Comparison of ENCODE assay signal across 22 cellular contexts in genomic region chr15:46644493-46645481, GRCh38.
DNase-seq lines count a peak whose midpoint lies in the region; ATAC-seq, FAIRE-seq and TF ChIP-seq lines count a peak whose summit lies in the region.
"Had no signal": no experiment of that assay in that cellular context is flagged by ENCODE, and none has a peak within 500 bp of the region (broad histone marks: within the 10 kb centered on the region; RNA-seq: fewer than 3 reads in every experiment).

No MANE protein-coding gene starts in this region.

- no TSS peak for BruUV-seq in GM12878 (replicated peaks; lab: Mats Ljungman, UMichigan)
- no TSS peak for BruUV-seq in Caco-2 (replicated peaks; lab: Mats Ljungman, UMichigan)

- H3K9ac ChIP-seq in GM12878 (ENCODE audit: control insufficient read depth, insufficient read depth, low read length) (no peak overlapping the region), parathyroid adenoma (no peak overlapping the region)

- no peak overlapping the region for H3K4me3 Mint-ChIP-seq in Caco-2 (ENCODE audit: unreplicated experiment)
- H3K4me3 Mint-ChIP-seq: activated CD4-positive, alpha-beta T cell treated with anti-CD3 and anti-CD28 coated beads, Interleukin-2, amount 10 ng/mL, durations not matched to agents 7 days and 5 days; activated naive CD4-positive, alpha-beta T cell treated with anti-CD3 and anti-CD28 coated beads for 36 hours; activated T-cell treated with anti-CD3 and anti-CD28 coated beads, Interleukin-2, amount 50 U/mL, for 72 hours; naive B cell; stimulated activated naive B cell treated with anti-CD40 and anti-IgM and Interleukin-4, amounts not matched to agents 10 μg/mL and 1 μg/mL and 100 μg/mL, for 72 hours; T-helper 1 cell treated with Interleukin-12 subunit alpha and Interleukin-12 subunit beta and Interleukin-4 antibody, amounts not matched to agents 30 μg/mL and 1 μg/mL, for 36 hours had no signal

- H3K36me3 Mint-ChIP-seq in Caco-2 (ENCODE audit: insufficient read depth, unreplicated experiment), result no peaks in the 10 kb centered on the region
- H3K36me3 Mint-ChIP-seq: naive B cell; stimulated activated naive B cell treated with anti-CD40 and anti-IgM and Interleukin-4, amounts not matched to agents 10 μg/mL and 1 μg/mL and 100 μg/mL, for 72 hours had no signal

- POLR2A ChIA-PET in GM12878 (lab: Charles Lee), result no interaction called here
- POLR2A ChIA-PET in Caco-2 (lab: Charles Lee), result no interaction called here

- H4K20me1 ChIP-seq in GM12878 (ENCODE audit: control insufficient read depth, insufficient read depth), result no peaks in the 10 kb centered on the region

- DNase-seq in NCI-H2029 (lab: John Stamatoyannopoulos, UW), result peak; percentile 0
- no peak for DNase-seq in NCI-H2029 treated with DMSO at 0.1 percent for 48 hours (lab: John Stamatoyannopoulos, UW)
- DNase-seq in NCI-H2171 (lab: John Stamatoyannopoulos, UW), result peak; percentile 66
- no peak for DNase-seq in GM12878 (ENCODE audit: low read depth, low spot score)
- DNase-seq in Caco-2, result no peak
- no peak for DNase-seq in LoVo (ENCODE audit: low spot score)
- DNase-seq in MG63, result no peak
- DNase-seq: activated CD4-positive, alpha-beta T cell treated with anti-CD3 and anti-CD28 coated beads, Interleukin-2, amount 10 ng/mL, durations not matched to agents 7 days and 5 days; activated naive CD4-positive, alpha-beta T cell treated with anti-CD3 and anti-CD28 coated beads for 36 hours; activated T-cell treated with anti-CD3 and anti-CD28 coated beads, Interleukin-2, amount 50 U/mL, for 72 hours; brain microvascular endothelial cell; effector CD4-positive, alpha-beta T cell; erythroblast; head of caudate nucleus; left lung; naive B cell; stimulated activated CD4-positive, alpha-beta T cell treated with anti-CD3 and anti-CD28 coated beads, Interleukin-4, amount 100 ng/mL, for 1 hour; stimulated activated naive B cell treated with anti-CD40 and anti-IgM and Interleukin-4, amounts not matched to agents 10 μg/mL and 1 μg/mL and 100 μg/mL, for 72 hours had no signal

- no peak overlapping the region for H3K27ac Mint-ChIP-seq in Caco-2 (ENCODE audit: unreplicated experiment)
- H3K27ac Mint-ChIP-seq: activated CD4-positive, alpha-beta T cell treated with anti-CD3 and anti-CD28 coated beads, Interleukin-2, amount 10 ng/mL, durations not matched to agents 7 days and 5 days; activated naive CD4-positive, alpha-beta T cell treated with anti-CD3 and anti-CD28 coated beads for 36 hours; activated T-cell treated with anti-CD3 and anti-CD28 coated beads, Interleukin-2, amount 50 U/mL, for 72 hours; naive B cell; stimulated activated naive B cell treated with anti-CD40 and anti-IgM and Interleukin-4, amounts not matched to agents 10 μg/mL and 1 μg/mL and 100 μg/mL, for 72 hours; T-helper 1 cell treated with Interleukin-12 subunit alpha and Interleukin-12 subunit beta and Interleukin-4 antibody, amounts not matched to agents 30 μg/mL and 1 μg/mL, for 36 hours had no signal

- TF ChIP-seq CTCF in GM12878 (IDR thresholded peaks at IDR 0.05 in 2 of 3, conservative IDR thresholded peaks at IDR 0.05 in 1 of 3; ENCODE audit: control insufficient read depth in 2 of 3, extremely low read depth in 1 of 3, insufficient read depth in 1 of 3, low read depth in 3 of 3, low read length in 3 of 3) (no peak), parathyroid adenoma (IDR thresholded peaks at IDR 0.05) (no peak), Caco-2 (IDR thresholded peaks at IDR 0.05; ENCODE audit: insufficient read depth in 1 of 2, low read depth in 1 of 2, low read length in 1 of 2, severe bottlenecking in 1 of 2, unreplicated experiment in 1 of 2) (no peak)

- H3K4me1 Mint-ChIP-seq in Caco-2 (ENCODE audit: low read depth, unreplicated experiment), result no peaks in the 10 kb centered on the region
- H3K4me1 Mint-ChIP-seq: activated CD4-positive, alpha-beta T cell treated with anti-CD3 and anti-CD28 coated beads, Interleukin-2, amount 10 ng/mL, durations not matched to agents 7 days and 5 days; naive B cell; stimulated activated naive B cell treated with anti-CD40 and anti-IgM and Interleukin-4, amounts not matched to agents 10 μg/mL and 1 μg/mL and 100 μg/mL, for 72 hours had no signal

- CTCF ChIA-PET in GM12878 (lab: Yijun Ruan, JAX), result no interaction called here
- CTCF ChIA-PET in Caco-2 (lab: Charles Lee), result no interaction called here

- TF ChIP-seq POLR2A in GM12878 (IDR thresholded peaks at IDR 0.05; ENCODE audit: low read depth, low read length), result no peak

- no peak overlapping the region for H3K4me2 ChIP-seq in GM12878 (ENCODE audit: control insufficient read depth, insufficient read depth)
- peak overlapping the region; percentile 35 for H3K4me2 ChIP-seq in parathyroid adenoma (ENCODE audit: low read length)
- H3K4me2 ChIP-seq: A549 had no signal

- no peak for FAIRE-seq in GM12878 (lab: Jason Lieb, UNC)
- FAIRE-seq: A549 had no signal

- no peaks in the 10 kb centered on the region for H3K9me3 ChIP-seq in GM12878 (replicated peaks; ENCODE audit: control insufficient read depth, insufficient read depth, low read length)
- H3K9me3 ChIP-seq in parathyroid adenoma (ENCODE audit: control insufficient read depth, low read length), result no peaks in the 10 kb centered on the region
- no peaks in the 10 kb centered on the region for H3K9me3 ChIP-seq in Caco-2
- no peaks in the 10 kb centered on the region for H3K9me3 ChIP-seq in MG63
- H3K9me3 ChIP-seq: A549, left lung, right atrium auricular region had no signal

- no peak for TF ChIP-seq RAD21 in GM12878 (IDR thresholded peaks at IDR 0.05; ENCODE audit: insufficient read depth, low read depth, low read length)

- H3K9me3 Mint-ChIP-seq in Caco-2 (ENCODE audit: unreplicated experiment), result no peaks in the 10 kb centered on the region

- H3K27ac ChIP-seq in GM12878 (ENCODE audit: control insufficient read depth, insufficient read depth) (no peak overlapping the region), parathyroid adenoma (no peak overlapping the region)
- H3K27ac ChIP-seq: A549, brain microvascular endothelial cell, left lung, right atrium auricular region had no signal

- 24% methylated on average over 4 of the region's 4 CpGs for WGBS in GM12878 (ENCODE audit: insufficient coverage, insufficient replicate concordance, low lambda C conversion rate, missing lambda C conversion rate)

- H2AFZ ChIP-seq in GM12878 (ENCODE audit: control insufficient read depth, low read depth, low read length) (no peak overlapping the region), parathyroid adenoma (no peak overlapping the region)

- no peak for TF ChIP-seq EP300 in GM12878 (IDR thresholded peaks at IDR 0.05; ENCODE audit: borderline replicate concordance in 1 of 2, control insufficient read depth in 1 of 2, low read depth in 2 of 2, low read length in 2 of 2)

- peak; percentile 63 for ATAC-seq in GM12878
- ATAC-seq: A549; activated T-cell treated with anti-CD3 and anti-CD28 coated beads, Interleukin-2, amount 50 U/mL, for 72 hours; left lung; stimulated activated naive B cell treated with anti-CD40 and anti-IgM and Interleukin-4, amounts not matched to agents 10 μg/mL and 1 μg/mL and 100 μg/mL, for 72 hours had no signal

- in situ Hi-C loops in GM12878 (cut with MboI), result no loop called here

- intact Hi-C loops in GM12878 (cut with micrococcal nuclease; ENCODE audit: unreplicated experiment), result no loop called here
- intact Hi-C loops in Caco-2 (cut with micrococcal nuclease; ENCODE audit: unreplicated experiment), result no loop called here

- H3K4me1 ChIP-seq in GM12878 (ENCODE audit: control insufficient read depth, insufficient read depth, low read length), result no peaks in the 10 kb centered on the region
- no peaks in the 10 kb centered on the region for H3K4me1 ChIP-seq in parathyroid adenoma
- no peaks in the 10 kb centered on the region for H3K4me1 ChIP-seq in Caco-2
- H3K4me1 ChIP-seq: A549, left lung, right atrium auricular region had no signal

- peaks cover 5% of the 10 kb centered on the region for H3K27me3 Mint-ChIP-seq in Caco-2 (ENCODE audit: insufficient read depth, unreplicated experiment)
- H3K27me3 Mint-ChIP-seq: activated CD4-positive, alpha-beta T cell treated with anti-CD3 and anti-CD28 coated beads, Interleukin-2, amount 10 ng/mL, durations not matched to agents 7 days and 5 days; naive B cell; stimulated activated naive B cell treated with anti-CD40 and anti-IgM and Interleukin-4, amounts not matched to agents 10 μg/mL and 1 μg/mL and 100 μg/mL, for 72 hours had no signal

- RAD21 ChIA-PET in GM12878 (lab: Charles Lee; ENCODE audit: unreplicated experiment), result no interaction called here

- no peaks in the 10 kb centered on the region for H3K27me3 ChIP-seq in GM12878 (replicated peaks in 1 of 2; ENCODE audit: control insufficient read depth in 2 of 2, insufficient read depth in 2 of 2, low read length in 1 of 2)
- H3K27me3 ChIP-seq in parathyroid adenoma (ENCODE audit: control insufficient read depth, insufficient read depth, low read length), result no peaks in the 10 kb centered on the region
- H3K27me3 ChIP-seq in Caco-2 (replicated peaks; ENCODE audit: control insufficient read depth, insufficient read depth, low read length), result no peaks in the 10 kb centered on the region
- no peaks in the 10 kb centered on the region; the same call in 1 of the 2 replicates for H3K27me3 ChIP-seq in MG63
- H3K27me3 ChIP-seq: brain microvascular endothelial cell, left lung, right atrium auricular region had no signal

- H3K4me3 ChIP-seq in GM12878 (no peak overlapping the region), parathyroid adenoma (ENCODE audit: low read depth, low read length) (no peak overlapping the region), Caco-2 (ENCODE audit: low read depth, low read length) (no peak overlapping the region), MG63 (no peak overlapping the region)
- H3K4me3 ChIP-seq: A549, left lung, right atrium auricular region had no signal

- H3K79me2 ChIP-seq in GM12878 (ENCODE audit: control insufficient read depth, insufficient read depth, low read length) (no peaks in the 10 kb centered on the region), parathyroid adenoma (no peaks in the 10 kb centered on the region)

- SMC1A ChIA-PET in GM12878 (lab: Charles Lee; ENCODE audit: uncharacterized antibody, unreplicated experiment), result no interaction called here

- H3K36me3 ChIP-seq in GM12878 (ENCODE audit: control insufficient read depth in 2 of 2, insufficient read depth in 2 of 2, low read length in 1 of 2) (no peaks in the 10 kb centered on the region), parathyroid adenoma (ENCODE audit: control insufficient read depth, insufficient read depth, low read length) (no peaks in the 10 kb centered on the region), Caco-2 (ENCODE audit: control insufficient read depth, insufficient read depth, low read length) (no peaks in the 10 kb centered on the region), MG63 (no peaks in the 10 kb centered on the region)
- H3K36me3 ChIP-seq: brain microvascular endothelial cell, left lung, right atrium auricular region had no signal

TF ChIP-seq in GM12878, 131 proteins besides CTCF, POLR2A, EP300 and RAD21 (continues in another document):
- TF ChIP-seq FOS (IDR thresholded peaks at IDR 0.05; ENCODE audit: borderline replicate concordance, extremely low read depth, insufficient read length) (no peak), PML (IDR thresholded peaks at IDR 0.05; ENCODE audit: low read length) (no peak), ATF7 (IDR thresholded peaks at IDR 0.05; ENCODE audit: low read depth) (no peak), KAT2A (conservative IDR thresholded peaks at IDR 0.05; ENCODE audit: control insufficient read depth, low read depth, low read length) (no peak), STAT3 (IDR thresholded peaks at IDR 0.05; ENCODE audit: low read depth, low read length) (no peak)

Comparison
In these comparisons a context has a peak if more than half of its experiments do, and no peak if none do; other contexts are left out.
1. DNase-seq: peak in NCI-H2029 (single experiment) and NCI-H2171 (single experiment); none in NCI-H2029 treated with DMSO at 0.1 percent for 48 hours (single experiment), GM12878 (single experiment), Caco-2 (0 of 2), LoVo (single experiment) and MG63 (single experiment).